ENCODE assay signal across 32 cellular contexts in genomic region chr6:108438918-108439317, GRCh38.
DNase-seq lines count a peak whose midpoint lies in the region; ATAC-seq, FAIRE-seq and TF ChIP-seq lines count a peak whose summit lies in the region.
"Had no signal": no experiment of that assay in that cellular context is flagged by ENCODE, and none has a peak within 500 bp of the region (broad histone marks: within the 10 kb centered on the region; RNA-seq: fewer than 3 reads in every experiment).

No MANE protein-coding gene starts in this region.

- H3K9me3 ChIP-seq in K562 (replicated peaks; ENCODE audit: control insufficient read depth, insufficient read depth, low read depth, low read length), result no peaks in the 10 kb centered on the region
- H3K9me3 ChIP-seq in pancreas, result no peaks in the 10 kb centered on the region
- no peaks in the 10 kb centered on the region for H3K9me3 ChIP-seq in spleen
- H3K9me3 ChIP-seq: left ventricle myocardium inferior, neutrophil, prostate gland, SJSA1, upper lobe of left lung had no signal

- in situ Hi-C loops in K562 (cut with MboI), result no loop called here

- no peaks in the 10 kb centered on the region for H3K27me3 Mint-ChIP-seq in effector memory CD8-positive, alpha-beta T cell
- H3K27me3 Mint-ChIP-seq: naive B cell; stimulated activated naive B cell treated with anti-CD40 and anti-IgM and Interleukin-4, amounts not matched to agents 10 μg/mL and 1 μg/mL and 100 μg/mL, for 72 hours had no signal

- H2AFZ ChIP-seq in K562 (ENCODE audit: low read depth, low read length), result no peak overlapping the region

- H3K27ac Mint-ChIP-seq in effector memory CD8-positive, alpha-beta T cell, result no peak overlapping the region
- H3K27ac Mint-ChIP-seq: activated CD4-positive, alpha-beta memory T cell treated with anti-CD3 and anti-CD28 coated beads, Interleukin-2, amount 10 ng/mL, durations not matched to agents 7 days and 5 days; activated T-helper 17 cell treated with anti-CD3 and anti-CD28 coated beads, Interleukin-2, amount 50 U/mL, for 72 hours; naive B cell; stimulated activated naive B cell treated with anti-CD40 and anti-IgM and Interleukin-4, amounts not matched to agents 10 μg/mL and 1 μg/mL and 100 μg/mL, for 72 hours; T-helper 1 cell treated with Interleukin-12 subunit alpha and Interleukin-12 subunit beta and Interleukin-4 antibody, amounts not matched to agents 30 μg/mL and 1 μg/mL, for 36 hours had no signal

- DNase-seq in HL-60 (ENCODE audit: low read depth in 1 of 2, low spot score in 1 of 2) (peak; percentile 27 to 74), NAMALWA (ENCODE audit: low spot score) (peak; percentile 6), K562 (ENCODE audit: extremely low read depth in 1 of 4, low spot score in 3 of 4) (no peak), pancreas (no peak), spleen (no peak), GM10266 (ENCODE audit: extremely low spot score) (no peak)
- DNase-seq in effector memory CD8-positive, alpha-beta T cell, result no peak
- DNase-seq: activated CD4-positive, alpha-beta memory T cell treated with anti-CD3 and anti-CD28 coated beads, Interleukin-2, amount 10 ng/mL, durations not matched to agents 7 days and 5 days; activated CD4-positive, alpha-beta T cell treated with anti-CD3 and anti-CD28 coated beads for 1 hour; activated naive CD4-positive, alpha-beta T cell treated with anti-CD3 and anti-CD28 coated beads, Interleukin-2, amount 50 U/mL, for 16 hours; amygdala; effector memory CD4-positive, alpha-beta T cell; HCEC 1CT; left ventricle myocardium inferior; naive B cell; NCI-H1092; NCI-H1694 treated with DMSO at 0.1 percent for 48 hours; NCI-H524 treated with DMSO at 0.1 percent for 48 hours; stimulated activated naive B cell treated with anti-CD40 and anti-IgM and Interleukin-4, amounts not matched to agents 10 μg/mL and 1 μg/mL and 100 μg/mL, for 72 hours; upper lobe of left lung had no signal

- H3K4me1 ChIP-seq in K562 (replicated peaks in 1 of 2; ENCODE audit: control insufficient read depth in 2 of 2, insufficient read depth in 2 of 2, low read length in 2 of 2) (no peaks in the 10 kb centered on the region), pancreas (peaks cover 0 to 7% (median 7%) of the 10 kb centered on the region in 3 donors), spleen (peaks cover 0 to 3% (median 0%) of the 10 kb centered on the region in 6 donors)
- H3K4me1 ChIP-seq: left ventricle myocardium inferior, prostate gland, SJSA1 had no signal

- peak overlapping the region; percentile 33 for H3K27ac ChIP-seq in HL-60 (replicated peaks)
- no peak overlapping the region for H3K27ac ChIP-seq in K562 (ENCODE audit: extremely low read depth, low read depth, low read length)
- H3K27ac ChIP-seq in pancreas, result no peak overlapping the region
- no peak overlapping the region for H3K27ac ChIP-seq in spleen
- H3K27ac ChIP-seq: cardiac muscle cell, coronary artery, KMS-11, left ventricle myocardium inferior, neutrophil, prostate gland, SJSA1, upper lobe of left lung had no signal

- H3K9me3 Mint-ChIP-seq in effector memory CD8-positive, alpha-beta T cell, result no peaks in the 10 kb centered on the region
- H3K9me3 Mint-ChIP-seq: activated CD4-positive, alpha-beta memory T cell treated with anti-CD3 and anti-CD28 coated beads, Interleukin-2, amount 10 ng/mL, durations not matched to agents 7 days and 5 days; activated T-helper 17 cell treated with anti-CD3 and anti-CD28 coated beads, Interleukin-2, amount 50 U/mL, for 72 hours; stimulated activated naive B cell treated with anti-CD40 and anti-IgM and Interleukin-4, amounts not matched to agents 10 μg/mL and 1 μg/mL and 100 μg/mL, for 72 hours; T-helper 1 cell treated with Interleukin-12 subunit alpha and Interleukin-12 subunit beta and Interleukin-4 antibody, amounts not matched to agents 30 μg/mL and 1 μg/mL, for 36 hours had no signal

- BruUV-seq in K562 (replicated peaks; lab: Mats Ljungman, UMichigan), result no TSS peak

- no peaks in the 10 kb centered on the region for H3K36me3 ChIP-seq in K562 (ENCODE audit: control insufficient read depth, insufficient read depth, low read length)
- no peaks in the 10 kb centered on the region for H3K36me3 ChIP-seq in pancreas
- no peaks in the 10 kb centered on the region for H3K36me3 ChIP-seq in spleen
- H3K36me3 ChIP-seq: cardiac muscle cell, left ventricle myocardium inferior, neutrophil, prostate gland, SJSA1, upper lobe of left lung had no signal

- TF ChIP-seq RAD21 in K562 (CRISPR knock-in tag; conservative IDR thresholded peaks at IDR 0.05 in 1 of 2, IDR thresholded peaks at IDR 0.05 in 1 of 2), result no peak

- POLR2A ChIA-PET in K562 (lab: Yijun Ruan, JAX), result no interaction called here

- H3K36me3 Mint-ChIP-seq in effector memory CD8-positive, alpha-beta T cell (ENCODE audit: insufficient read depth), result no peaks in the 10 kb centered on the region
- H3K36me3 Mint-ChIP-seq: stimulated activated naive B cell treated with anti-CD40 and anti-IgM and Interleukin-4, amounts not matched to agents 10 μg/mL and 1 μg/mL and 100 μg/mL, for 72 hours had no signal

- no peaks in the 10 kb centered on the region for H3K79me2 ChIP-seq in K562 (ENCODE audit: control insufficient read depth, insufficient read depth, low read length)

- no peak for TF ChIP-seq EP300 in K562 (IDR thresholded peaks at IDR 0.05; ENCODE audit: low read length)

- no peak for ATAC-seq in K562
- peak; percentile 34 to 68 (median 56) for ATAC-seq in pancreas
- ATAC-seq in effector memory CD8-positive, alpha-beta T cell (replicated peaks), result no peak
- ATAC-seq: activated T-helper 17 cell treated with anti-CD3 and anti-CD28 coated beads, Interleukin-2, amount 50 U/mL, for 72 hours; sciatic nerve; stimulated activated naive B cell treated with anti-CD40 and anti-IgM and Interleukin-4, amounts not matched to agents 10 μg/mL and 1 μg/mL and 100 μg/mL, for 72 hours had no signal

- 62% methylated on average over 8 of the region's 8 CpGs for WGBS in K562 (ENCODE audit: insufficient coverage, low coverage, missing lambda C conversion rate)
- WGBS in pancreas, 2 donors, result 20 to 27% methylated on average over 8 of the region's 8 CpGs
- 57 to 79% (median 70%) methylated on average over 8 of the region's 8 CpGs for WGBS in spleen, 5 donors

- no peak overlapping the region for H3K9ac ChIP-seq in K562 (ENCODE audit: insufficient read depth in 1 of 2, low read depth in 2 of 2, low read length in 2 of 2)
- H3K9ac ChIP-seq: KMS-11 had no signal

- CTCF ChIA-PET in K562 (lab: Yijun Ruan, JAX; ENCODE audit: low intra/inter-chr PET ratio), result no interaction called here

- H4K20me1 ChIP-seq in K562 (replicated peaks; ENCODE audit: control insufficient read depth, insufficient read depth, low read length), result no peaks in the 10 kb centered on the region

- no peaks in the 10 kb centered on the region for H3K9me1 ChIP-seq in K562 (ENCODE audit: control insufficient read depth, insufficient read depth, low read length)

- no peak for FAIRE-seq in K562 (lab: Jason Lieb, UNC)
- no peak for FAIRE-seq in pancreas (lab: Jason Lieb, UNC)
- FAIRE-seq: GM19239, HTR-8/SVneo, RCC 7860 had no signal

- intact Hi-C loops in K562 (cut with micrococcal nuclease), result no loop called here
- intact Hi-C loops in pancreas (cut with DNase I), result no loop called here
- intact Hi-C loops in spleen (cut with DNase I; ENCODE audit: low total_unique reads), result no loop called here

- no peak overlapping the region for H3K4me2 ChIP-seq in K562 (ENCODE audit: insufficient read depth, low read length)
- H3K4me2 ChIP-seq: KMS-11 had no signal

- H3K4me1 Mint-ChIP-seq in effector memory CD8-positive, alpha-beta T cell (ENCODE audit: low read depth in 2 of 2), result no peaks in the 10 kb centered on the region
- H3K4me1 Mint-ChIP-seq: activated CD4-positive, alpha-beta memory T cell treated with anti-CD3 and anti-CD28 coated beads, Interleukin-2, amount 10 ng/mL, durations not matched to agents 7 days and 5 days; activated T-helper 17 cell treated with anti-CD3 and anti-CD28 coated beads, Interleukin-2, amount 50 U/mL, for 72 hours; stimulated activated naive B cell treated with anti-CD40 and anti-IgM and Interleukin-4, amounts not matched to agents 10 μg/mL and 1 μg/mL and 100 μg/mL, for 72 hours had no signal

- H3K4me3 ChIP-seq in HL-60 (replicated peaks; ENCODE audit: insufficient read depth, low read length) (no peak overlapping the region), K562 (no peak overlapping the region), pancreas (no peak overlapping the region), spleen (no peak overlapping the region)
- H3K4me3 ChIP-seq: cardiac muscle cell, coronary artery, left ventricle myocardium inferior, prostate gland, SJSA1, upper lobe of left lung had no signal

- TF ChIP-seq CTCF in HL-60 (IDR thresholded peaks at IDR 0.05; ENCODE audit: insufficient read depth, low read length) (no peak), K562 (IDR thresholded peaks at IDR 0.05 in 2 of 3, conservative IDR thresholded peaks at IDR 0.05 in 1 of 3; ENCODE audit: insufficient read depth in 2 of 3, low read depth in 1 of 3, low read length in 3 of 3) (no peak), pancreas (IDR thresholded peaks at IDR 0.05) (no peak), spleen (IDR thresholded peaks at IDR 0.05 in 8 of 11, conservative IDR thresholded peaks at IDR 0.05 in 3 of 11) (no peak), GM10266 (IDR thresholded peaks at IDR 0.05; ENCODE audit: control insufficient read depth, insufficient read depth, low read depth, missing control alignments) (no peak)

- no peak for TF ChIP-seq POLR2A in K562 (conservative IDR thresholded peaks at IDR 0.05)
- no peak for TF ChIP-seq POLR2A in spleen (IDR thresholded peaks at IDR 0.05)

- H3K27me3 ChIP-seq in HL-60 (ENCODE audit: insufficient read depth, poor library complexity, severe bottlenecking) (no peaks in the 10 kb centered on the region), K562 (ENCODE audit: control insufficient read depth in 2 of 2, insufficient read depth in 2 of 2, low read length in 2 of 2) (no peaks in the 10 kb centered on the region), pancreas (no peaks in the 10 kb centered on the region), spleen (replicated peaks in 1 of 7) (no peaks in the 10 kb centered on the region)
- H3K27me3 ChIP-seq: cardiac muscle cell, neutrophil, SJSA1, upper lobe of left lung had no signal

- no peak overlapping the region for H3K4me3 Mint-ChIP-seq in effector memory CD8-positive, alpha-beta T cell
- H3K4me3 Mint-ChIP-seq: activated CD4-positive, alpha-beta memory T cell treated with anti-CD3 and anti-CD28 coated beads, Interleukin-2, amount 10 ng/mL, durations not matched to agents 7 days and 5 days; activated T-helper 17 cell treated with anti-CD3 and anti-CD28 coated beads, Interleukin-2, amount 50 U/mL, for 72 hours; naive B cell; stimulated activated naive B cell treated with anti-CD40 and anti-IgM and Interleukin-4, amounts not matched to agents 10 μg/mL and 1 μg/mL and 100 μg/mL, for 72 hours; T-helper 1 cell treated with Interleukin-12 subunit alpha and Interleukin-12 subunit beta and Interleukin-4 antibody, amounts not matched to agents 30 μg/mL and 1 μg/mL, for 36 hours had no signal

TF ChIP-seq in K562, 482 proteins besides CTCF, POLR2A, EP300 and RAD21 (continues in another document):
- TF ChIP-seq CEBPB (tag; IDR thresholded peaks at IDR 0.05), result peak; percentile 73
- no peak for TF ChIP-seq CEBPG (CRISPR knock-in tag; IDR thresholded peaks at IDR 0.05)
- TF ChIP-seq CEBPG (tag; conservative IDR thresholded peaks at IDR 0.05 in 1 of 2, IDR thresholded peaks at IDR 0.05 in 1 of 2), result peak; percentile 17 to 28; a peak in 1 of 4 replicates

Comparison
In these comparisons a context has a peak if more than half of its experiments do, and no peak if none do; other contexts are left out.
1. DNase-seq: peak in HL-60 (2 of 2) and NAMALWA (single experiment); none in K562 (0 of 4), pancreas (0 of 6), spleen (single experiment), effector memory CD8-positive, alpha-beta T cell (0 of 3) and GM10266 (single experiment).
2. ATAC-seq: peak in pancreas (4 of 4); none in K562 (single experiment) and effector memory CD8-positive, alpha-beta T cell (single experiment).